8 cellular contexts compared by ENCODE assay signal in the genomic region with DNA sequence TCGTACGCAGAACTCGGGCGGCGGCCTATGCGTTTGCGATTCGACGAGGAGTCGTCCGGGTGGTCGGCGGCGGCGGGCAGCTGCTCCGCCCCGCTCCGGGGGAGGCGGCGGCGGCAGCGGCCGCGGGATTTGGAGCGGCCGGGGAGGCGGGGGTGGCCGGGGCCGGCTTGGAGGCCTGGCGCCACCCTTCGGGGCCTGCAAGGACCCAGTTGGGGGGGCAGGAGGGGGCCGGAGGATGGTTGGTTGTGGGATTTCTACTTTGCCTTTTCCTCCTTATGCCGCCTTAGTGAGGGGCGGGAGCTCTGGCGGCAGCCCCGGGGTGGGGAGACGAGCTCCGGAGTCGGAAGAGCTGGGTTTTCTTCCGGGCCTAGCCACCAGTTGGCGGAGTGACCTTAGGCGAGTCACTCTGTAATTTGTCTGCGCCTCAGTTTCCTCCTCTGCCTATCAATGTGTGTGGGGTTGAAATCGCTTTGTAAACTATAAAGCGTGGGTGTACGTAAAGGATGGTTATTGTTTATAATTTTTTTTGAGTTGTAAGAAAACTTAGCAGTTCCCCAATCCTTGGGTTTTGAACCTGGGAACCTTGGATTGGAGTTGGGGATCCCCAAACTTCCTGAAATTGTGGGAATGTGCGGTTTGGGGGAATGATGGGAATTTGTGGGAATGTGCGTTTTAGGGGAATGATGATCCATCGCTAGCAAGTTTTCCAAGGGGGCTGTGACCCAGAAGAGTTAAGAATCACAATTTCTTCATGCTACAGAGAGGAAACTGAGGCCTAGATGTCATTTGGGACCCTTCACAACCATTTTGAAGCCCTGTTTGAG. TPM values are rescaled to one million over a fixed set of nuclear protein-coding genes. Genes with fewer than 3 reads are reported as not detected.
DNase-seq lines count a peak whose midpoint lies in the region; ATAC-seq and TF ChIP-seq lines count a peak whose summit lies in the region.

No MANE protein-coding gene starts in this region.

- ATAC-seq in GM18861 (IDR thresholded peaks at IDR 0.05; ENCODE audit: unreplicated experiment), result peak; percentile 31
- peak; percentile 22 for ATAC-seq in HG03095 (IDR thresholded peaks at IDR 0.05; ENCODE audit: unreplicated experiment)

- no peaks in the 10 kb centered on the region for H3K27me3 ChIP-seq in AG04450 (ENCODE audit: control insufficient read depth, insufficient read depth, low read length)
- H3K27me3 ChIP-seq in iPS-20b (ENCODE audit: insufficient read depth, low read length), result no peaks in the 10 kb centered on the region

- peaks cover 15% of the 10 kb centered on the region for H3K9me3 ChIP-seq in AG04450 (ENCODE audit: control insufficient read depth, insufficient read depth, low read length)
- H3K9me3 ChIP-seq in iPS-20b (ENCODE audit: insufficient read depth, low read depth, low read length), result peaks cover 38% of the 10 kb centered on the region

- H3K9ac ChIP-seq in iPS-20b (ENCODE audit: low read depth, low read length), result peak overlapping the region; percentile 76; the same call in 1 of the 2 replicates

- H3K4me1 ChIP-seq in iPS-20b (ENCODE audit: insufficient read depth, low read length), result peaks cover 17% of the 10 kb centered on the region

- CTCF ChIA-PET in AG04450 (lab: Charles Lee), result interaction anchor here (0.9 to 5.8 kb wide), 3 partner anchors 10 to 114 kb away, joined by 3 to 61 read pairs (median 3); partner anchors contain the start of gene SMTN

- no peak for DNase-seq in AG04450 (ENCODE audit: low read depth, low spot score)
- peak; percentile 58 for DNase-seq in RPMI8226
- peak; percentile 44 for DNase-seq in astrocyte of the spinal cord (ENCODE audit: low read depth, low spot score)
- DNase-seq in stimulated activated CD4-positive, alpha-beta T cell treated with anti-CD3 and anti-CD28 coated beads, Interleukin-15, amount 100 ng/mL, for 24 hours, result peak; percentile 50
- DNase-seq in mesenteric fat pad (ENCODE audit: low spot score), result no peak

- H3K27ac ChIP-seq in AG04450 (ENCODE audit: low read depth, low read length) (no peak overlapping the region), iPS-20b (ENCODE audit: low read length) (peak overlapping the region; percentile 65)

- H3K4me3 ChIP-seq in AG04450 (ENCODE audit: low read depth, low read length) (peak overlapping the region; percentile 73), astrocyte of the spinal cord (ENCODE audit: low read depth, low read length) (peak overlapping the region; percentile 74), iPS-20b (ENCODE audit: low read length) (peak overlapping the region; percentile 78)

- 0 out of 2 replicates have a peak, but pooled peaks have one; percentile 15 for TF ChIP-seq CTCF in AG04450 (IDR thresholded peaks at IDR 0.05; ENCODE audit: low read depth, low read length)
- no peak for TF ChIP-seq CTCF in astrocyte of the spinal cord (IDR thresholded peaks at IDR 0.05; ENCODE audit: low read depth, low read length)

- in situ Hi-C loops in astrocyte of the spinal cord (cut with HindIII; ENCODE audit: low sequenced_read_pairs), result no loop called here

- peaks cover 68% of the 10 kb centered on the region for H3K36me3 ChIP-seq in iPS-20b (ENCODE audit: insufficient read depth, low read depth, low read length)

- POLR2A ChIA-PET in AG04450 (lab: Yijun Ruan, JAX), result interaction anchor here (1.0 to 3.4 kb wide), 12 partner anchors 9 to 138 kb away, joined by 3 to 94 read pairs (median 6); partner anchors contain the start of genes SELENOM and SMTN

RNA-seq across cellular contexts. Expression of gene TUG1, which starts 0.7 kb away (rescaled TPM):
- polyA plus RNA-seq in AG04450 (2011; rRNA removed), result 129 and 152 TPM in 2 replicates
- 40.2 and 59.4 TPM in 2 replicates for polyA minus RNA-seq in AG04450 (2011; rRNA and poly(A)+ RNA removed)
- 52.2 TPM for total RNA-seq in mesenteric fat pad

RNA-seq across cellular contexts. Expression of gene MORC2, which starts 1.2 kb away (rescaled TPM):
- 16.3 and 25.9 TPM in 2 replicates for polyA plus RNA-seq in AG04450 (2011; rRNA removed)
- polyA minus RNA-seq in AG04450 (2011; rRNA and poly(A)+ RNA removed), result 31.3 and 39.4 TPM in 2 replicates
- total RNA-seq in mesenteric fat pad, result 28.7 TPM

Comparison
In these comparisons a context has a peak if more than half of its experiments do, and no peak if none do; other contexts are left out.
1. DNase-seq: peak in RPMI8226 (single experiment), astrocyte of the spinal cord (single experiment) and stimulated activated CD4-positive, alpha-beta T cell treated with anti-CD3 and anti-CD28 coated beads, Interleukin-15, amount 100 ng/mL, for 24 hours (single experiment); none in AG04450 (single experiment) and mesenteric fat pad (single experiment).
2. Peak in every context shown above with its lines, with median percentiles within 50 percentile points of each other: H3K4me3 ChIP-seq.